In the genomic region with DNA sequence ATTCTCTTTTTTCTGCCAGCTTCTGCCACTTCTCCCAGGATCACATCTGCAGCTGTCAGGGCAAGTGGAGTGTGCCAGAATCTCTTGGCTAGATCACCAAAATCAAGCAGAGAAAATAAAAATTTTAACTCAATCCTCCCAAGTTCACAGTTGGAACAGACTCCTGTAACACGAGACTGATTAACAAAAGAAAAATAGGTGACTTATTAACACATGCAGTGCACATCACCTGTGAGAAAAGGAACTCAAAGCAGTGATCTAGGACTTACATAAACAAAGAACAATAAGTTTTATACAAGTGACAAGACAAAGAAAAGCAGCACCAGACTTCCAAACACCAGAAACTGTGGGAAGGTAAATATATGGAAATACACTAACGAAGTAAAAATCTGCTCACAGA, we compare ENCODE assay signal across 29 cellular contexts.
"Had no signal": no experiment of that assay in that cellular context is flagged by ENCODE, and none has a peak within 500 bp of the region (broad histone marks: within the 10 kb centered on the region; RNA-seq: fewer than 3 reads in every experiment).

No MANE protein-coding gene starts in this region.

- H3K4me1 Mint-ChIP-seq: naive thymus-derived CD4-positive, alpha-beta T cell; neural progenitor cell had no signal

- H3K36me3 ChIP-seq: brain microvascular endothelial cell, gastroesophageal sphincter, left ventricle myocardium inferior, neural progenitor cell, sigmoid colon, transverse colon had no signal

- H3K27ac Mint-ChIP-seq: activated T-cell treated with anti-CD3 and anti-CD28 coated beads, Interleukin-2, amount 50 U/mL, for 24 hours; effector memory CD8-positive, alpha-beta T cell; naive thymus-derived CD4-positive, alpha-beta T cell; neural progenitor cell had no signal

- DNase-seq: activated CD4-positive, alpha-beta T cell treated with anti-CD3 and anti-CD28 coated beads for 48 hours; activated CD4-positive, alpha-beta T cell treated with anti-CD3 and anti-CD28 coated beads, Interleukin-2, amount 50 U/mL, for 48 hours; activated CD8-positive, alpha-beta memory T cell treated with anti-CD3 and anti-CD28 coated beads, Interleukin-2, amount 50 U/mL, for 4 hours; activated gamma-delta T cell treated with Interleukin-2 at 50 U/mL for 16 hours; activated naive CD4-positive, alpha-beta T cell treated with anti-CD3 and anti-CD28 coated beads, Interleukin-2, amount 50 U/mL, for 16 hours; activated T-cell treated with anti-CD3 and anti-CD28 coated beads, Interleukin-2, amount 50 U/mL, for 24 hours; amniotic stem cell; brain microvascular endothelial cell; dorsolateral prefrontal cortex; effector memory CD8-positive, alpha-beta T cell; kidney; left ventricle myocardium inferior; naive thymus-derived CD4-positive, alpha-beta T cell; occipital lobe; posterior cingulate gyrus; retina; sigmoid colon; small intestine; stimulated activated CD4-positive, alpha-beta T cell treated with anti-CD3 and anti-CD28 coated beads, Interleukin-2, amount 100 ng/mL, for 24 hours; stimulated activated naive CD4-positive, alpha-beta T cell treated with Interleukin-2 at 50 U/mL for 16 hours; testis; transverse colon had no signal

- H2AFZ ChIP-seq: hepatocyte, neural progenitor cell had no signal

- H3K4me2 ChIP-seq: hepatocyte, neural progenitor cell had no signal

- H3K27me3 Mint-ChIP-seq: activated T-cell treated with anti-CD3 and anti-CD28 coated beads, Interleukin-2, amount 50 U/mL, for 24 hours; effector memory CD8-positive, alpha-beta T cell; naive thymus-derived CD4-positive, alpha-beta T cell had no signal

- H3K27me3 ChIP-seq: brain microvascular endothelial cell, dorsolateral prefrontal cortex, gastroesophageal sphincter, hepatocyte, neural progenitor cell, sigmoid colon, testis, transverse colon had no signal

- H3K4me1 ChIP-seq: gastroesophageal sphincter, left ventricle myocardium inferior, sigmoid colon, testis had no signal

- H3K4me3 ChIP-seq: coronary artery, dorsolateral prefrontal cortex, gastroesophageal sphincter, hepatocyte, left ventricle myocardium inferior, lung, neural progenitor cell, sigmoid colon, testis, transverse colon had no signal

- H3K4me3 Mint-ChIP-seq: activated T-cell treated with anti-CD3 and anti-CD28 coated beads, Interleukin-2, amount 50 U/mL, for 24 hours; effector memory CD8-positive, alpha-beta T cell; naive thymus-derived CD4-positive, alpha-beta T cell; neural progenitor cell had no signal

- H3K36me3 Mint-ChIP-seq: naive thymus-derived CD4-positive, alpha-beta T cell; neural progenitor cell had no signal

- H3K27ac ChIP-seq: brain microvascular endothelial cell, coronary artery, dorsolateral prefrontal cortex, gastroesophageal sphincter, hepatocyte, left ventricle myocardium inferior, neural progenitor cell, sigmoid colon, testis, transverse colon, VCaP had no signal

- ATAC-seq: activated CD4-positive, CD25-positive, alpha-beta regulatory T cell treated with anti-CD3 and anti-CD28 coated beads, Interleukin-2, amount 50 U/mL, for 24 hours; effector memory CD8-positive, alpha-beta T cell; gastroesophageal sphincter; naive thymus-derived CD4-positive, alpha-beta T cell had no signal

- H3K79me2 ChIP-seq: hepatocyte had no signal
